In genomic region chr17:4087911-4088693, GRCh38 we compare ENCODE assay signal across 18 cellular contexts. TPM values are rescaled to one million over a fixed set of nuclear protein-coding genes. Genes with fewer than 3 reads are reported as not detected.
A peak's percentile ranks its signal among the peaks of the same experiment; 100 is the strongest.
DNase-seq lines count a peak whose midpoint lies in the region; ATAC-seq, FAIRE-seq and TF ChIP-seq lines count a peak whose summit lies in the region.
"Had no signal": no experiment of that assay in that cellular context is flagged by ENCODE, and none has a peak within 500 bp of the region (broad histone marks: within the 10 kb centered on the region; RNA-seq: fewer than 3 reads in every experiment).

No MANE protein-coding gene starts in this region.

- peak overlapping the region in 5 of 8 donors; percentile 9 to 85 (median 32) for H3K27ac Mint-ChIP-seq in CD8-positive, alpha-beta memory T cell
- H3K27ac Mint-ChIP-seq: activated CD4-positive, alpha-beta memory T cell treated with anti-CD3 and anti-CD28 coated beads for 36 hours; B cell; GM23338; nephron had no signal

- H3K4me1 ChIP-seq in CD8-positive, alpha-beta memory T cell (ENCODE audit: insufficient read depth, low read length), result no peaks in the 10 kb centered on the region
- peaks cover 19% of the 10 kb centered on the region for H3K4me1 ChIP-seq in PC-3 (ENCODE audit: insufficient read depth, low read length)
- H3K4me1 ChIP-seq: ascending aorta had no signal

- no peak for DNase-seq in CD8-positive, alpha-beta memory T cell
- DNase-seq in PC-3, result peak; percentile 74
- DNase-seq in bronchial epithelial cell (ENCODE audit: low read depth), result peak; percentile 25
- no peak for DNase-seq in left colon
- no peak for DNase-seq in DMS53 treated with DMSO at 0.1 percent for 48 hours (lab: John Stamatoyannopoulos, UW; ENCODE audit: unreplicated experiment)
- no peak for DNase-seq in effector CD8-positive, alpha-beta T cell (lab: John Stamatoyannopoulos, UW)
- DNase-seq in NCI-H128 (lab: John Stamatoyannopoulos, UW; ENCODE audit: unreplicated experiment), result no peak
- no peak for DNase-seq in activated CD4-positive, alpha-beta T cell treated with anti-CD3 and anti-CD28 coated beads, Interleukin-2, amount 50 U/mL, for 1 hour
- DNase-seq: activated CD4-positive, alpha-beta memory T cell treated with anti-CD3 and anti-CD28 coated beads for 36 hours; DMS 273 treated with DMSO at 0.1 percent for 48 hours; effector memory CD4-positive, alpha-beta T cell; NCI-H1930 had no signal

- no peak overlapping the region for H2AFZ ChIP-seq in PC-3 (ENCODE audit: low read length)
- H2AFZ ChIP-seq: GM23338 had no signal

- no peaks in the 10 kb centered on the region for H3K27me3 ChIP-seq in CD8-positive, alpha-beta memory T cell (ENCODE audit: insufficient read depth, low read length, poor library complexity, severe bottlenecking)
- H3K27me3 ChIP-seq in PC-3 (ENCODE audit: low read length) (no peaks in the 10 kb centered on the region), bronchial epithelial cell (ENCODE audit: control insufficient read depth, insufficient read depth, low read length) (no peaks in the 10 kb centered on the region)
- H3K27me3 ChIP-seq: ascending aorta had no signal

- no peaks in the 10 kb centered on the region for H4K20me1 ChIP-seq in PC-3 (ENCODE audit: low read length)

- H3K4me3 Mint-ChIP-seq in CD8-positive, alpha-beta memory T cell, result no peak overlapping the region
- H3K4me3 Mint-ChIP-seq: activated CD4-positive, alpha-beta memory T cell treated with anti-CD3 and anti-CD28 coated beads for 36 hours; B cell; GM23338; nephron had no signal

- H3K27me3 Mint-ChIP-seq in CD8-positive, alpha-beta memory T cell, result no peaks in the 10 kb centered on the region
- H3K27me3 Mint-ChIP-seq: activated CD4-positive, alpha-beta memory T cell treated with anti-CD3 and anti-CD28 coated beads for 36 hours; B cell had no signal

- intact Hi-C loops in PC-3 (cut with micrococcal nuclease) (no loop called here), left colon (cut with DNase I, micrococcal nuclease) (no loop called here)

- no peak for FAIRE-seq in bronchial epithelial cell (lab: Jason Lieb, UNC)
- FAIRE-seq: TTC549 had no signal

- no peak overlapping the region for H3K4me3 ChIP-seq in CD8-positive, alpha-beta memory T cell (ENCODE audit: low read length)
- no peak overlapping the region for H3K4me3 ChIP-seq in PC-3 (ENCODE audit: low read length)
- H3K4me3 ChIP-seq in bronchial epithelial cell (ENCODE audit: low read depth, low read length), result no peak overlapping the region
- H3K4me3 ChIP-seq: ascending aorta, GM23338, SK-N-MC had no signal

- no peaks in the 10 kb centered on the region for H3K4me1 Mint-ChIP-seq in CD8-positive, alpha-beta memory T cell
- H3K4me1 Mint-ChIP-seq: GM23338, nephron had no signal

- H3K36me3 ChIP-seq in CD8-positive, alpha-beta memory T cell (ENCODE audit: insufficient read depth, low read length), result peaks cover 49% of the 10 kb centered on the region
- H3K36me3 ChIP-seq in PC-3 (ENCODE audit: low read depth, low read length) (peaks cover 23% of the 10 kb centered on the region), bronchial epithelial cell (ENCODE audit: control insufficient read depth, insufficient read depth, low read length) (peaks cover 15% of the 10 kb centered on the region)

- POLR2A ChIA-PET in CD8-positive, alpha-beta memory T cell (lab: Charles Lee), result no interaction called here
- POLR2A ChIA-PET in PC-3 (lab: Charles Lee; ENCODE audit: unreplicated experiment), result interaction anchor here (0.5 to 0.7 kb wide), 2 partner anchors 32 to 56 kb away, joined by 3 to 7 read pairs; no protein-coding TSS in a partner anchor

- TF ChIP-seq CTCF in PC-3 (conservative IDR thresholded peaks at IDR 0.05; ENCODE audit: low read depth, low read length), result no peak
- TF ChIP-seq CTCF in bronchial epithelial cell (IDR thresholded peaks at IDR 0.05; ENCODE audit: insufficient read depth, low read length, severe bottlenecking), result no peak

- no peaks in the 10 kb centered on the region for H3F3A ChIP-seq in PC-3 (ENCODE audit: low read length, unreplicated experiment)

- no peaks in the 10 kb centered on the region for H3K9me3 ChIP-seq in CD8-positive, alpha-beta memory T cell (ENCODE audit: low read length)
- H3K9me3 ChIP-seq in PC-3 (ENCODE audit: low read length), result no peaks in the 10 kb centered on the region
- H3K9me3 ChIP-seq: ascending aorta had no signal

- H3K9me3 Mint-ChIP-seq in CD8-positive, alpha-beta memory T cell, result no peaks in the 10 kb centered on the region
- H3K9me3 Mint-ChIP-seq: activated CD4-positive, alpha-beta memory T cell treated with anti-CD3 and anti-CD28 coated beads for 36 hours; GM23338; nephron had no signal

- H3K27ac ChIP-seq in CD8-positive, alpha-beta memory T cell (ENCODE audit: low read depth, low read length), result no peak overlapping the region
- H3K27ac ChIP-seq in PC-3 (ENCODE audit: low read length), result peak overlapping the region; percentile 61
- H3K27ac ChIP-seq: ascending aorta, SK-N-MC had no signal

- no peak overlapping the region for H3K9ac ChIP-seq in PC-3 (ENCODE audit: low read length)

- ATAC-seq in PC-3 (peak; percentile 96), left colon (peak; percentile 28)
- ATAC-seq: GM23338 had no signal

- CTCF ChIA-PET in CD8-positive, alpha-beta memory T cell (lab: Charles Lee), result interaction anchor here (0.6 kb wide), 1 partner anchor 12 kb away, joined by 3 read pairs; no protein-coding TSS in a partner anchor
- CTCF ChIA-PET in PC-3 (lab: Charles Lee), result no interaction called here

- no TSS peak for BruUV-seq in PC-3 (replicated peaks; lab: Mats Ljungman, UMichigan)

- no peaks in the 10 kb centered on the region for H3K9me2 ChIP-seq in PC-3 (replicated peaks; ENCODE audit: low read length)

- peaks cover 28 to 84% (median 33%) of the 10 kb centered on the region in 3 donors for H3K36me3 Mint-ChIP-seq in CD8-positive, alpha-beta memory T cell

- H3K4me2 ChIP-seq in PC-3 (ENCODE audit: low read length), result peak overlapping the region; percentile 36; the same call in 1 of the 2 replicates
- H3K4me2 ChIP-seq: GM23338 had no signal

- H3K79me2 ChIP-seq in PC-3 (ENCODE audit: low read length), result no peaks in the 10 kb centered on the region

RNA-seq across cellular contexts. Expression of gene ZZEF1, which starts 54.7 kb away (rescaled TPM):
- 10 to 100 TPM; 39.6 to 41.2 TPM for total RNA-seq in CD8-positive, alpha-beta memory T cell
- polyA plus RNA-seq in CD8-positive, alpha-beta memory T cell, result 8.2 TPM
- total RNA-seq in PC-3 (2014; rRNA removed), result 19.7 and 22.7 TPM in 2 replicates
- 17.1 and 19.7 TPM in 2 replicates for total RNA-seq in bronchial epithelial cell
- 100 to 1,000 TPM; 134 to 164 TPM for total RNA-seq in left colon

RNA-seq across cellular contexts. Expression of gene CYB5D2, which starts 54.9 kb away (rescaled TPM):
- 10 to 100 TPM; 12.6 to 14.2 TPM for total RNA-seq in CD8-positive, alpha-beta memory T cell
- 12.9 TPM for polyA plus RNA-seq in CD8-positive, alpha-beta memory T cell
- 17.5 and 20.7 TPM in 2 replicates for total RNA-seq in PC-3 (2014; rRNA removed)
- total RNA-seq in bronchial epithelial cell, result 12.9 and 13.3 TPM in 2 replicates
- 10 to 100 TPM; 11.8 to 16.3 TPM for total RNA-seq in left colon

Comparison
In these comparisons a context has a peak if more than half of its experiments do, and no peak if none do; other contexts are left out.
1. DNase-seq: peak in PC-3 (single experiment) and bronchial epithelial cell (single experiment); none in CD8-positive, alpha-beta memory T cell (0 of 5), left colon (0 of 2), DMS53 treated with DMSO at 0.1 percent for 48 hours (single experiment), effector CD8-positive, alpha-beta T cell (single experiment), NCI-H128 (single experiment) and activated CD4-positive, alpha-beta T cell treated with anti-CD3 and anti-CD28 coated beads, Interleukin-2, amount 50 U/mL, for 1 hour (single experiment).